10 cellular contexts compared by ENCODE assay signal in the genomic region with DNA sequence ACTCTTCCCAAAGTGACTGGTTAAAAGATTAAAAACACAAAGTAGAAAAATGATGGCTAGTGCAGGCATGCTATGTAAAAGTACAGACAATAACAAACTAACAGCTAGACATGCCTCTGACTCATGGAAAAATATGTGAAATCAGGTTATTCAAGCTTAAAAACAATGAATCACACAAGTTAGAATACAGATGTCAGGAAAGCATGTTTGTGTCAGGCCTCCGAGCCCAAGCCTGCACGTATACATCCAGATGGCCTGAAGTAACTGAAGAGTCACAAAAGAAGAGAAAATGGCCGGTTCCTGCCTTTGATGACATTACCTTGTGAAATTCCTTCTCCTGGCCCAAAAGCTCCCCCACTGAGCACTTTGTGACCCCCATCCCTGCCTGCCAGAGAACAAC.
DNase-seq lines count a peak whose midpoint lies in the region; ATAC-seq and TF ChIP-seq lines count a peak whose summit lies in the region.
"Had no signal": no experiment of that assay in that cellular context is flagged by ENCODE, and none has a peak within 500 bp of the region (broad histone marks: within the 10 kb centered on the region; RNA-seq: fewer than 3 reads in every experiment).

No MANE protein-coding gene starts in this region.

- H3K4me1 Mint-ChIP-seq in stimulated activated effector memory CD8-positive, alpha-beta T cell treated with anti-CD3 and anti-CD28 coated beads, Interleukin-12 subunit alpha, Interleukin-12 subunit beta, amount 100 ng/mL, for 72 hours = no peaks in the 10 kb centered on the region

- TF ChIP-seq CTCF in BJ (IDR thresholded peaks at IDR 0.05; ENCODE audit: insufficient read depth, low read depth, low read length) (no peak), epithelial cell of proximal tubule (conservative IDR thresholded peaks at IDR 0.05; ENCODE audit: low read depth, low read length) (no peak), Peyer's patch (IDR thresholded peaks at IDR 0.05) (no peak)

- no peak for ATAC-seq in stimulated activated effector memory CD8-positive, alpha-beta T cell treated with anti-CD3 and anti-CD28 coated beads, Interleukin-12 subunit alpha, Interleukin-12 subunit beta, amount 100 ng/mL, for 72 hours
- no peak for ATAC-seq in GM18502 (IDR thresholded peaks at IDR 0.05; ENCODE audit: poor library complexity, unreplicated experiment)

- no peak overlapping the region for H3K27ac Mint-ChIP-seq in stimulated activated effector memory CD8-positive, alpha-beta T cell treated with anti-CD3 and anti-CD28 coated beads, Interleukin-12 subunit alpha, Interleukin-12 subunit beta, amount 100 ng/mL, for 72 hours

- no peak overlapping the region for H3K4me3 Mint-ChIP-seq in stimulated activated effector memory CD8-positive, alpha-beta T cell treated with anti-CD3 and anti-CD28 coated beads, Interleukin-12 subunit alpha, Interleukin-12 subunit beta, amount 100 ng/mL, for 72 hours

- H3K9me3 Mint-ChIP-seq in stimulated activated effector memory CD8-positive, alpha-beta T cell treated with anti-CD3 and anti-CD28 coated beads, Interleukin-12 subunit alpha, Interleukin-12 subunit beta, amount 100 ng/mL, for 72 hours = peaks cover 26% of the 10 kb centered on the region

- CTCF ChIA-PET in BJ (lab: Yijun Ruan, JAX) = no interaction called here

- H3K27ac ChIP-seq in Peyer's patch = no peak overlapping the region

- H3K4me1 ChIP-seq in Peyer's patch = no peaks in the 10 kb centered on the region

- peak; percentile 92 for DNase-seq in BJ (ENCODE audit: low read depth)
- DNase-seq in MG63 = peak; percentile 78
- peak; percentile 89 for DNase-seq in epithelial cell of proximal tubule (ENCODE audit: low read depth)
- peak; percentile 96 for DNase-seq in non-pigmented ciliary epithelial cell (ENCODE audit: low read depth)
- no peak for DNase-seq in stimulated activated effector memory CD8-positive, alpha-beta T cell treated with anti-CD3 and anti-CD28 coated beads, Interleukin-12 subunit alpha, Interleukin-12 subunit beta, amount 100 ng/mL, for 72 hours (ENCODE audit: low spot score in 2 of 2)
- no peak for DNase-seq in Peyer's patch
- DNase-seq in NK-92 treated with Interleukin-12 subunit alpha and Interleukin-12 subunit beta, amount 100 ng/mL, for 24 hours (lab: John Stamatoyannopoulos, UW) = no peak
- DNase-seq: activated gamma-delta T cell, NCI-H1436 had no signal

- no peak for TF ChIP-seq POLR2A in Peyer's patch (IDR thresholded peaks at IDR 0.05)

- no peaks in the 10 kb centered on the region for H3K36me3 Mint-ChIP-seq in stimulated activated effector memory CD8-positive, alpha-beta T cell treated with anti-CD3 and anti-CD28 coated beads, Interleukin-12 subunit alpha, Interleukin-12 subunit beta, amount 100 ng/mL, for 72 hours

- H3K27me3 ChIP-seq in BJ (ENCODE audit: control insufficient read depth, insufficient read depth, low read length) = no peaks in the 10 kb centered on the region
- no peaks in the 10 kb centered on the region for H3K27me3 ChIP-seq in MG63
- H3K27me3 ChIP-seq in Peyer's patch = no peaks in the 10 kb centered on the region

- H3K9me3 ChIP-seq in MG63 = 0 out of 2 replicates have a peak, but pooled peaks cover 6% of the 10 kb centered on the region
- no peaks in the 10 kb centered on the region for H3K9me3 ChIP-seq in Peyer's patch

- H3K4me3 ChIP-seq in BJ (ENCODE audit: low read depth, low read length) (no peak overlapping the region), MG63 (no peak overlapping the region), epithelial cell of proximal tubule (ENCODE audit: low read depth, low read length) (no peak overlapping the region), Peyer's patch (no peak overlapping the region)

- H3K36me3 ChIP-seq in BJ (ENCODE audit: control insufficient read depth, insufficient read depth, low read length) = no peaks in the 10 kb centered on the region
- no peaks in the 10 kb centered on the region for H3K36me3 ChIP-seq in MG63
- H3K36me3 ChIP-seq in Peyer's patch = no peaks in the 10 kb centered on the region

- POLR2A ChIA-PET in BJ (lab: Charles Lee) = no interaction called here

Comparison
In these comparisons a context has a peak if more than half of its experiments do, and no peak if none do; other contexts are left out.
1. DNase-seq: peak in BJ (single experiment), MG63 (single experiment), epithelial cell of proximal tubule (single experiment) and non-pigmented ciliary epithelial cell (single experiment); none in stimulated activated effector memory CD8-positive, alpha-beta T cell treated with anti-CD3 and anti-CD28 coated beads, Interleukin-12 subunit alpha, Interleukin-12 subunit beta, amount 100 ng/mL, for 72 hours (0 of 2), Peyer's patch (0 of 3) and NK-92 treated with Interleukin-12 subunit alpha and Interleukin-12 subunit beta, amount 100 ng/mL, for 24 hours (single experiment).